ENCODE assay signal across 11 cellular contexts in genomic region chr5:124580512-124580911, GRCh38.
"Had no signal": no experiment of that assay in that cellular context is flagged by ENCODE, and none has a peak within 500 bp of the region (broad histone marks: within the 10 kb centered on the region; RNA-seq: fewer than 3 reads in every experiment).

No MANE protein-coding gene starts in this region.

- ATAC-seq: activated CD4-positive, CD25-positive, alpha-beta regulatory T cell treated with anti-CD3 and anti-CD28 coated beads, Interleukin-2, amount 50 U/mL, for 24 hours; esophagus mucosa had no signal

- H3K27ac Mint-ChIP-seq: activated naive CD8-positive, alpha-beta T cell treated with anti-CD3 and anti-CD28 coated beads for 36 hours; T-helper 2 cell treated with Interferon-gamma antibody and Interleukin-4, amounts not matched to agents 5 μg/mL and 100 μg/mL, for 36 hours had no signal

- H3K27me3 ChIP-seq: ovary, tibial artery, vagina had no signal

- H3K4me3 ChIP-seq: ovary, tibial artery, vagina had no signal

- DNase-seq: activated CD4-positive, alpha-beta T cell treated with anti-CD3 and anti-CD28 coated beads, Interleukin-2, amount 50 U/mL, for 1 hour; activated CD8-positive, alpha-beta memory T cell treated with anti-CD3 and anti-CD28 coated beads for 24 hours; activated gamma-delta T cell treated with Interleukin-2 at 50 U/mL for 16 hours; activated naive CD8-positive, alpha-beta T cell treated with anti-CD3 and anti-CD28 coated beads for 36 hours; ovary; stimulated activated CD4-positive, alpha-beta T cell treated with anti-CD3 and anti-CD28 coated beads, Interleukin-1b, Interleukin-23, amount 100 ng/mL, for 48 hours; tibial artery had no signal

- H3K36me3 Mint-ChIP-seq: activated naive CD8-positive, alpha-beta T cell treated with anti-CD3 and anti-CD28 coated beads for 36 hours had no signal

- H3K9me3 Mint-ChIP-seq: activated naive CD8-positive, alpha-beta T cell treated with anti-CD3 and anti-CD28 coated beads for 36 hours; T-helper 2 cell treated with Interferon-gamma antibody and Interleukin-4, amounts not matched to agents 5 μg/mL and 100 μg/mL, for 36 hours had no signal

- H3K4me1 ChIP-seq: vagina had no signal

- H3K36me3 ChIP-seq: ovary, tibial artery, vagina had no signal

- H3K27ac ChIP-seq: ovary, tibial artery, vagina had no signal

- H3K4me3 Mint-ChIP-seq: activated naive CD8-positive, alpha-beta T cell treated with anti-CD3 and anti-CD28 coated beads for 36 hours; T-helper 2 cell treated with Interferon-gamma antibody and Interleukin-4, amounts not matched to agents 5 μg/mL and 100 μg/mL, for 36 hours had no signal

- H3K9me3 ChIP-seq: vagina had no signal
